ENCODE assay signal across 20 cellular contexts in the genomic region with DNA sequence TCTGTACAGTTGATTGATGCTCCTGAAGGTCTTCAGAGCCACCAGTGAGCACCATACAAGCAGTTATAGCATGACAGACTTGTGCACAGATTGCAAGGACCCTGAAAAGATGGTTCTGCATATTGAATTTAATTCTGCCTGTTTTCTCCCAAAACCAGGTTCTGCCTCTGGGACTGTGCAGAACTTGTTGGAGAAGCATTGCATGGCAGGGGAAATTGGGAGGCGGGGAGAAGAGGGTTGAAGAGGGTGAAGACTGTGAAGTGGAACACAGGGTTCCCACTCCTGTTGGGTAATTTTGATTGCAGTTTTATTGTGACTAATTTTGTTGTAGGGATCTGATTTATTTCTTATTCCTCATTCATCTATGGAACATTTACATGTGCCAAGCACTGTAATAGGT. TPM values are rescaled to one million over a fixed set of nuclear protein-coding genes. Genes with fewer than 3 reads are reported as not detected.
"Had no signal": no experiment of that assay in that cellular context is flagged by ENCODE, and none has a peak within 500 bp of the region (broad histone marks: within the 10 kb centered on the region; RNA-seq: fewer than 3 reads in every experiment).

No MANE protein-coding gene starts in this region.

- ATAC-seq: esophagus mucosa, left lobe of liver, right lobe of liver had no signal

- DNase-seq: aorta; head of caudate nucleus; mammary epithelial cell; occipital lobe; right lobe of liver; SIG-M5; stimulated activated CD4-positive, alpha-beta T cell treated with anti-CD3 and anti-CD28 coated beads, Interleukin-1b, Interleukin-23, amount 100 ng/mL, for 48 hours; stomach; T-helper 9 cell had no signal

- H3K4me3 ChIP-seq: breast epithelium, right lobe of liver, stomach had no signal

- H3K36me3 ChIP-seq: breast epithelium, right lobe of liver, stomach had no signal

- H3K9me3 ChIP-seq: right lobe of liver had no signal

- H3K4me1 Mint-ChIP-seq: nephron had no signal

- H3K27me3 Mint-ChIP-seq: progenitor cell of endocrine pancreas had no signal

- H3K27me3 ChIP-seq: breast epithelium, right lobe of liver, stomach had no signal

- FAIRE-seq: islet of Langerhans, urothelium cell line had no signal

- H3K27ac Mint-ChIP-seq: nephron, progenitor cell of endocrine pancreas had no signal

- H3K27ac ChIP-seq: breast epithelium, right lobe of liver, stomach had no signal

- H3K4me3 Mint-ChIP-seq: nephron had no signal

- H3K4me1 ChIP-seq: breast epithelium, right lobe of liver, stomach had no signal

RNA-seq across cellular contexts. Expression of a gene that starts 10.3 kb away (rescaled TPM):
- total RNA-seq: chondrocyte, dermis microvascular lymphatic vessel endothelial cell, esophagus mucosa, fibroblast of villous mesenchyme, left lobe of liver, mammary epithelial cell, occipital lobe, progenitor cell of endocrine pancreas, right lobe of liver had no signal

RNA-seq across cellular contexts. Expression of a gene that starts 48.2 kb away (rescaled TPM):
- total RNA-seq: aorta, breast epithelium, chondrocyte, dermis microvascular lymphatic vessel endothelial cell, esophagus mucosa, fibroblast of villous mesenchyme, left lobe of liver, mammary epithelial cell, mononuclear cell, occipital lobe, progenitor cell of endocrine pancreas, right lobe of liver, stomach had no signal
